8 cellular contexts compared by ENCODE assay signal in the genomic region with DNA sequence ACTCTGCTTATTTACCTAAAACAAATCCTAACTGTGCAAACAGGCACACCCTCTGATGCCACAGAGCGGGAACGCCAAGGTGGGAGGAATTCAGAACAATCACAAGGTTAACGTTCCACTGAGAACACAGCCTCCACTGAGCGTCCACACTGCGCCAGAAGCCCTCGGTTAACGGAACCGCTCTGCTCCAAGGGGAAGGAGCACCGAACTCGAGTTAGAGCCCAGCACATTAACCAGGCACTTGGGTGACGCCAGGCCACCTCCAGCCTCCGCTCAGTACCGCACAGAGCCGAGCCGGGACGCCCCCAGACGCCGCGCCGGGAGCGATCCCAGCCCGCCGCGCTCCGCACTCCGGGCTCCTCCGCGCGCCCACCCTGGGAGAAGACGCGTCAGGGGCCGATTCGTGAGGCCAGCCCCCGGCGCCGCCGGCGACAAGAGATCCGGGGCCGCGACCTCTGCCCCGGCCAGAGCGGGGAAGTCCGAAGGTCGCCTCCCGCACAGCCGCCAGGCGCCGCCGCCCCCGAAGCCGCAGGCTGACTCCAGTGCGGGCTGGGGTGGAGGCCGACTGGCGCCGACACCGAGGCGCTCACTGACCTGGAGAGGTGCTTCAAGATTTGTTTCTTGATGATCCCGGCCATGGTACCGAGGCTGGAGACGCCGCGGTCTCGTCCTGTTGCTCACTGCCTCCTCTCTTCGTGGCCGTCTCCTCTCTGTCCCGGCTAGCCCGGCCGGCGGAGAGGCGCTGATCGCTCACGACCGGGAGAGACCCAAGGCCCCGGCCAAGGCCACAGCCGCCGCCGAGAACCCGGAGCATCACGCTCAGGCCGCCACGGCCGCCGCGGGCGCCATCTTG. TPM values are rescaled to one million over a fixed set of nuclear protein-coding genes. Genes with fewer than 3 reads are reported as not detected.
DNase-seq lines count a peak whose midpoint lies in the region; ATAC-seq, FAIRE-seq and TF ChIP-seq lines count a peak whose summit lies in the region.

No MANE protein-coding gene starts in this region.

- peak overlapping the region; percentile 99 for H3K9ac ChIP-seq in astrocyte (ENCODE audit: low read length)

- no peak for TF ChIP-seq CTCF in astrocyte (IDR thresholded peaks at IDR 0.05; ENCODE audit: insufficient read depth, low read depth, low read length)

- ATAC-seq in GM21381 (IDR thresholded peaks at IDR 0.05; ENCODE audit: unreplicated experiment) (peak; percentile 41), sciatic nerve (peak; percentile 64)

- peaks cover 13% of the 10 kb centered on the region for H3K4me1 Mint-ChIP-seq in astrocyte (ENCODE audit: low read depth, unreplicated experiment)

- H3K4me1 ChIP-seq in SJCRH30 (no peaks in the 10 kb centered on the region), astrocyte (ENCODE audit: insufficient read depth, low read length) (peaks cover 3% of the 10 kb centered on the region)

- no peaks in the 10 kb centered on the region for H3K36me3 Mint-ChIP-seq in astrocyte (ENCODE audit: low read depth, unreplicated experiment)

- H3K27me3 ChIP-seq in SJCRH30 (no peaks in the 10 kb centered on the region), astrocyte (ENCODE audit: insufficient read depth, low read length) (no peaks in the 10 kb centered on the region)

- no peaks in the 10 kb centered on the region for H3K9me3 Mint-ChIP-seq in astrocyte (ENCODE audit: unreplicated experiment)

- intact Hi-C loops in sciatic nerve (cut with DNase I), result no loop called here

- peak; percentile 57 for DNase-seq in Daoy (ENCODE audit: low read depth)
- peak; percentile 26 for DNase-seq in HS-27A (ENCODE audit: low read depth)
- peak; percentile 39 to 53 for DNase-seq in SJCRH30
- DNase-seq in astrocyte (ENCODE audit: low read depth), result no peak
- peak in 43 of 51 donors; percentile 8 to 82 (median 55) for DNase-seq in hypothalamus (lab: John Stamatoyannopoulos, UW)
- peak; percentile 69 for DNase-seq in sciatic nerve (ENCODE audit: low spot score)
- DNase-seq in SKM-1 treated with dmso at 0.1 percent for 144 hours (lab: John Stamatoyannopoulos, UW; ENCODE audit: unreplicated experiment), result no peak

- peak overlapping the region; percentile 87 for H3K4me2 ChIP-seq in astrocyte (ENCODE audit: low read length)

- H3K27ac ChIP-seq in SJCRH30, result peak overlapping the region; percentile 89
- peak overlapping the region; percentile 96 for H3K27ac ChIP-seq in astrocyte (ENCODE audit: low read depth, low read length)

- H3K36me3 ChIP-seq in SJCRH30, result no peaks in the 10 kb centered on the region
- no peaks in the 10 kb centered on the region for H3K36me3 ChIP-seq in astrocyte (ENCODE audit: insufficient read depth, low read length)

- H3K4me3 Mint-ChIP-seq in astrocyte (ENCODE audit: unreplicated experiment), result peak overlapping the region; percentile 99

- no peak for FAIRE-seq in astrocyte (lab: Jason Lieb, UNC)

- peak overlapping the region; percentile 98 for H2AFZ ChIP-seq in astrocyte (ENCODE audit: low read depth, low read length)

- no peaks in the 10 kb centered on the region for H3K27me3 Mint-ChIP-seq in astrocyte (ENCODE audit: low read depth, unreplicated experiment)

- peaks cover 51% of the 10 kb centered on the region for H3K79me2 ChIP-seq in astrocyte (ENCODE audit: insufficient read depth, low read length)

- peaks cover 31% of the 10 kb centered on the region for H4K20me1 ChIP-seq in astrocyte (ENCODE audit: insufficient read depth, low read length)

- no peaks in the 10 kb centered on the region for H3K9me3 ChIP-seq in SJCRH30 (replicated peaks)
- no peaks in the 10 kb centered on the region for H3K9me3 ChIP-seq in astrocyte (ENCODE audit: insufficient read depth, low read depth, low read length)

- H3K4me3 ChIP-seq in SJCRH30 (peak overlapping the region; percentile 99), astrocyte (ENCODE audit: insufficient read depth, low read depth, low read length) (peak overlapping the region; percentile 88)

- peak overlapping the region; percentile 99 for H3K27ac Mint-ChIP-seq in astrocyte (ENCODE audit: unreplicated experiment)

RNA-seq across cellular contexts. Expression of a gene that starts 0.5 kb away (rescaled TPM):
- 25.8 and 26.3 TPM in 2 replicates for total RNA-seq in Daoy (2014; rRNA removed; shearing (Covaris generic))
- total RNA-seq in SJCRH30 (2014; rRNA removed; shearing (Covaris generic)), result 27.1 and 33.6 TPM in 2 replicates
- total RNA-seq in astrocyte (13.3 and 16.0 TPM in 2 replicates), sciatic nerve (40.4 TPM)

RNA-seq across cellular contexts. Expression of a gene that starts 58.4 kb away (rescaled TPM):
- 57.4 and 57.7 TPM in 2 replicates for total RNA-seq in Daoy (2014; rRNA removed; shearing (Covaris generic))
- 25.2 TPM in 2 replicates for total RNA-seq in SJCRH30 (2014; rRNA removed; shearing (Covaris generic))
- total RNA-seq in astrocyte (23.9 and 26.6 TPM in 2 replicates), sciatic nerve (32.3 TPM)

Comparison
In these comparisons a context has a peak if more than half of its experiments do, and no peak if none do; other contexts are left out.
1. DNase-seq: peak in Daoy (single experiment), HS-27A (single experiment), SJCRH30 (2 of 2), hypothalamus (43 of 51) and sciatic nerve (single experiment); none in astrocyte (single experiment) and SKM-1 treated with dmso at 0.1 percent for 144 hours (single experiment).